9 cellular contexts compared by ENCODE assay signal in genomic region chr9:137071282-137071681, GRCh38. TPM values are rescaled to one million over a fixed set of nuclear protein-coding genes. Genes with fewer than 3 reads are reported as not detected.
DNase-seq lines count a peak whose midpoint lies in the region; ATAC-seq, FAIRE-seq and TF ChIP-seq lines count a peak whose summit lies in the region.
"Had no signal": no experiment of that assay in that cellular context is flagged by ENCODE, and none has a peak within 500 bp of the region (broad histone marks: within the 10 kb centered on the region; RNA-seq: fewer than 3 reads in every experiment).

No MANE protein-coding gene starts in this region.

- H3K4me3 ChIP-seq in BLaER1 treated with 17β-estradiol and CSF1 and Interleukin-3, amounts not matched to agents 10 nM and 100 nM: peak overlapping the region; percentile 53 to 86 (median 73); a peak in 17 of 20 replicates
- peak overlapping the region; percentile 60 for H3K4me3 ChIP-seq in Jurkat, Clone E6-1 (ENCODE audit: low read length)
- peak overlapping the region in 2 of 3 donors; percentile 55 to 74 for H3K4me3 ChIP-seq in breast epithelium

- no peaks in the 10 kb centered on the region for H3K36me3 Mint-ChIP-seq in naive thymus-derived CD8-positive, alpha-beta T cell

- H3K27me3 ChIP-seq in BLaER1 treated with 17β-estradiol and CSF1 and Interleukin-3, amounts not matched to agents 10 nM and 100 nM: no peaks in the 10 kb centered on the region
- peaks cover 0 to 4% of the 10 kb centered on the region in 2 donors for H3K27me3 ChIP-seq in breast epithelium

- H3K9me3 Mint-ChIP-seq in naive thymus-derived CD8-positive, alpha-beta T cell: no peaks in the 10 kb centered on the region

- no peak for TF ChIP-seq POLR2A in breast epithelium (IDR thresholded peaks at IDR 0.05)

- H3K9ac ChIP-seq in BLaER1 treated with 17β-estradiol and CSF1 and Interleukin-3, amounts not matched to agents 10 nM and 100 nM: peak overlapping the region; percentile 60 to 84 (median 73); a peak in 20 of 22 replicates

- FAIRE-seq in frontal cortex (lab: Jason Lieb, UNC): no peak

- intact Hi-C loops in breast epithelium (cut with DNase I; ENCODE audit: low total_unique reads): no loop called here

- H4K20me1 ChIP-seq in BLaER1 treated with 17β-estradiol and CSF1 and Interleukin-3, amounts not matched to agents 10 nM and 100 nM: peaks cover 0 to 39% (median 37%) of the 10 kb centered on the region in 11 experiments; a peak in 18 of 22 replicates

- peaks cover 0 to 8% (median 4%) of the 10 kb centered on the region in 5 donors for H3K27me3 Mint-ChIP-seq in naive thymus-derived CD8-positive, alpha-beta T cell

- ATAC-seq in naive thymus-derived CD8-positive, alpha-beta T cell: no peak

- POLR2A ChIA-PET in naive thymus-derived CD8-positive, alpha-beta T cell (lab: Charles Lee): interaction anchor here (0.6 to 6.8 kb wide), 6 partner anchors 15 to 165 kb away, joined by 3 to 73 read pairs (median 4); partner anchors contain the start of gene MAN1B1

- peaks cover 0 to 7% (median 3%) of the 10 kb centered on the region in 11 experiments; a peak in 10 of 22 replicates for H3K36me3 ChIP-seq in BLaER1 treated with 17β-estradiol and CSF1 and Interleukin-3, amounts not matched to agents 10 nM and 100 nM
- no peaks in the 10 kb centered on the region for H3K36me3 ChIP-seq in breast epithelium

- peak overlapping the region in 10 of 11 experiments; percentile 33 to 82 (median 67); a peak in 15 of 22 replicates for H3K27ac ChIP-seq in BLaER1 treated with 17β-estradiol and CSF1 and Interleukin-3, amounts not matched to agents 10 nM and 100 nM
- H3K27ac ChIP-seq in breast epithelium: peak overlapping the region; percentile 82 to 91

- peak overlapping the region; percentile 63 to 87 (median 72) for H3K4me3 Mint-ChIP-seq in naive thymus-derived CD8-positive, alpha-beta T cell

- DNase-seq in Jurkat, Clone E6-1 (ENCODE audit: low read depth, low spot score): no peak
- DNase-seq in breast epithelium (ENCODE audit: low spot score in 2 of 2) (no peak), HuH-7.5 (ENCODE audit: low spot score) (no peak), frontal cortex (ENCODE audit: low spot score in 2 of 2) (no peak), NCI-H2107 (lab: John Stamatoyannopoulos, UW) (no peak)
- no peak for DNase-seq in naive thymus-derived CD8-positive, alpha-beta T cell
- no peak for DNase-seq in stimulated activated CD4-positive, alpha-beta T cell treated with anti-CD3 and anti-CD28 coated beads, Interleukin-2, amount 100 ng/mL, for 48 hours
- DNase-seq: effector CD8-positive, alpha-beta T cell had no signal

- peak overlapping the region; percentile 87 to 100 (median 97) for H3K4me2 ChIP-seq in BLaER1 treated with 17β-estradiol and CSF1 and Interleukin-3, amounts not matched to agents 10 nM and 100 nM

- peak overlapping the region in 4 of 10 donors; percentile 67 to 76 (median 73) for H3K27ac Mint-ChIP-seq in naive thymus-derived CD8-positive, alpha-beta T cell

- peaks cover 68 to 94% (median 75%) of the 10 kb centered on the region in 10 experiments for H3K4me1 ChIP-seq in BLaER1 treated with 17β-estradiol and CSF1 and Interleukin-3, amounts not matched to agents 10 nM and 100 nM
- H3K4me1 ChIP-seq in breast epithelium: peaks cover 6 to 7% of the 10 kb centered on the region in 2 donors

- H3K4me1 Mint-ChIP-seq in naive thymus-derived CD8-positive, alpha-beta T cell: peaks cover 11 to 23% (median 14%) of the 10 kb centered on the region in 4 donors

- H3K9me3 ChIP-seq in BLaER1 treated with 17β-estradiol and CSF1 and Interleukin-3, amounts not matched to agents 10 nM and 100 nM (replicated peaks in 1 of 11): no peaks in the 10 kb centered on the region
- no peaks in the 10 kb centered on the region for H3K9me3 ChIP-seq in breast epithelium

- no peak for TF ChIP-seq CTCF in breast epithelium (IDR thresholded peaks at IDR 0.05)

RNA-seq across cellular contexts. Expression of gene SAPCD2, which starts 0.9 kb away (rescaled TPM):
- 38.7 TPM for polyA plus RNA-seq in Jurkat, Clone E6-1 (2012; ENCODE audit: insufficient read depth, insufficient read length)
- 1 to 10 TPM in 2 of 3 donors, under 1 TPM in 1; 0.96 to 2.9 (median 2.8) TPM for total RNA-seq in breast epithelium
- under 1 TPM; 0.27 to 0.44 TPM for total RNA-seq in naive thymus-derived CD8-positive, alpha-beta T cell
- polyA plus RNA-seq in naive thymus-derived CD8-positive, alpha-beta T cell: under 1 TPM in 2 of 3 donors, not detected in 1; 0.23 to 0.27 TPM
- 1.2 TPM for total RNA-seq in frontal cortex

RNA-seq across cellular contexts. Expression of gene UAP1L1, which starts 6.0 kb away (rescaled TPM):
- 11.5 TPM for polyA plus RNA-seq in Jurkat, Clone E6-1 (2012; ENCODE audit: insufficient read depth, insufficient read length)
- total RNA-seq in breast epithelium (10 to 100 TPM in 1 of 3 donors, 1 to 10 TPM in 2; 6.7 to 12.0 (median 6.9) TPM), frontal cortex (0.41 TPM)
- total RNA-seq in naive thymus-derived CD8-positive, alpha-beta T cell: 10 to 100 TPM; 25.2 to 28.7 TPM
- 1 to 10 TPM; 2.3 to 7.8 (median 2.8) TPM for polyA plus RNA-seq in naive thymus-derived CD8-positive, alpha-beta T cell

RNA-seq across cellular contexts. Expression of gene MAN1B1, which starts 15.5 kb away (rescaled TPM):
- polyA plus RNA-seq in Jurkat, Clone E6-1 (2012; ENCODE audit: insufficient read depth, insufficient read length): 37.9 TPM
- total RNA-seq in breast epithelium (10 to 100 TPM; 50.1 to 62.8 (median 50.8) TPM), frontal cortex (42.0 TPM)
- total RNA-seq in naive thymus-derived CD8-positive, alpha-beta T cell: 10 to 100 TPM; 66.9 to 73.2 TPM
- 10 to 100 TPM; 30.6 to 46.6 (median 38.3) TPM for polyA plus RNA-seq in naive thymus-derived CD8-positive, alpha-beta T cell

RNA-seq across cellular contexts. Expression of gene ENTPD2, which starts 17.4 kb away (rescaled TPM):
- not detected for polyA plus RNA-seq in Jurkat, Clone E6-1 (2012; ENCODE audit: insufficient read depth, insufficient read length)
- total RNA-seq in breast epithelium (1 to 10 TPM in 2 of 3 donors, under 1 TPM in 1; 0.16 to 6.7 (median 3.6) TPM), frontal cortex (0.82 TPM)
- total RNA-seq in naive thymus-derived CD8-positive, alpha-beta T cell: not detected
- not detected for polyA plus RNA-seq in naive thymus-derived CD8-positive, alpha-beta T cell

RNA-seq across cellular contexts. Expression of gene NPDC1, which starts 25.3 kb away (rescaled TPM):
- 23.3 TPM for polyA plus RNA-seq in Jurkat, Clone E6-1 (2012; ENCODE audit: insufficient read depth, insufficient read length)
- 10 to 100 TPM; 21.9 to 63.9 (median 63.1) TPM for total RNA-seq in breast epithelium
- 1 to 10 TPM; 2.8 to 4.3 TPM for total RNA-seq in naive thymus-derived CD8-positive, alpha-beta T cell
- polyA plus RNA-seq in naive thymus-derived CD8-positive, alpha-beta T cell: 1 to 10 TPM; 2.1 to 9.3 (median 4.2) TPM
- 16.3 TPM for total RNA-seq in frontal cortex
